Comparison of ENCODE assay signal across 22 cellular contexts in genomic region chr3:43627360-43627759, GRCh38. TPM values are rescaled to one million over a fixed set of nuclear protein-coding genes. Genes with fewer than 3 reads are reported as not detected.
A peak's percentile ranks its signal among the peaks of the same experiment; 100 is the strongest.
DNase-seq lines count a peak whose midpoint lies in the region; ATAC-seq, FAIRE-seq and TF ChIP-seq lines count a peak whose summit lies in the region.
"Had no signal": no experiment of that assay in that cellular context is flagged by ENCODE, and none has a peak within 500 bp of the region (broad histone marks: within the 10 kb centered on the region; RNA-seq: fewer than 3 reads in every experiment).

No MANE protein-coding gene starts in this region.

- no peak overlapping the region for H3K56ac ChIP-seq in IMR-90 (ENCODE audit: extremely low read depth, insufficient read depth, low read length)

- in situ Hi-C loops in IMR-90 (cut with MboI; ENCODE audit: low sequenced_read_pairs) = no loop called here
- in situ Hi-C loops in GM12878 (cut with MboI) = no loop called here
- in situ Hi-C loops in GM23248 (cut with MboI) = no loop called here

- H3K4ac ChIP-seq in IMR-90 (ENCODE audit: low read depth, low read length) = peak overlapping the region; percentile 33; the same call in 1 of the 2 replicates

- no peak overlapping the region for H3K4me3 Mint-ChIP-seq in activated CD8-positive, alpha-beta memory T cell treated with anti-CD3 and anti-CD28 coated beads, Interleukin-2, amount 10 ng/mL, durations not matched to agents 7 days and 5 days
- no peak overlapping the region for H3K4me3 Mint-ChIP-seq in CD8-positive, alpha-beta T cell
- H3K4me3 Mint-ChIP-seq: dendritic cell treated with granulocyte-macrophage colony-stimulating factor and Interleukin-4, amounts not matched to agents 40 ng/mL and 50 ng/mL, for 4 days; memory B cell; stimulated activated memory B cell treated with anti-CD40 and anti-IgM and Interleukin-4, amounts not matched to agents 10 μg/mL and 1 μg/mL and 100 μg/mL, for 72 hours had no signal

- H3K36me3 Mint-ChIP-seq in activated CD8-positive, alpha-beta memory T cell treated with anti-CD3 and anti-CD28 coated beads, Interleukin-2, amount 10 ng/mL, durations not matched to agents 7 days and 5 days = peaks cover 6% of the 10 kb centered on the region
- no peaks in the 10 kb centered on the region for H3K36me3 Mint-ChIP-seq in CD8-positive, alpha-beta T cell
- H3K36me3 Mint-ChIP-seq: stimulated activated memory B cell treated with anti-CD40 and anti-IgM and Interleukin-4, amounts not matched to agents 10 μg/mL and 1 μg/mL and 100 μg/mL, for 72 hours had no signal

- H4K91ac ChIP-seq in IMR-90 (ENCODE audit: insufficient read depth, low read depth, low read length) = no peak overlapping the region

- dilution Hi-C loops in IMR-90 (cut with HindIII; ENCODE audit: low sequenced_read_pairs, unreplicated experiment) = no loop called here

- no peak for TF ChIP-seq POLR2A in IMR-90 (IDR thresholded peaks at IDR 0.05; ENCODE audit: low read depth, low read length)
- no peak for TF ChIP-seq POLR2A in GM12878 (IDR thresholded peaks at IDR 0.05; ENCODE audit: low read depth, low read length)

- CTCF ChIA-PET in activated CD8-positive, alpha-beta memory T cell treated with anti-CD3 and anti-CD28 coated beads, Interleukin-2, amount 10 ng/mL, durations not matched to agents 7 days and 5 days (lab: Charles Lee) = no interaction called here
- CTCF ChIA-PET in IMR-90 (lab: Yijun Ruan, JAX) (no interaction called here), GM12878 (lab: Yijun Ruan, JAX) (no interaction called here)
- CTCF ChIA-PET in CD8-positive, alpha-beta T cell (lab: Charles Lee) = no interaction called here

- H2BK15ac ChIP-seq in IMR-90 (ENCODE audit: low read depth, low read length) = no peak overlapping the region; the same call in 2 of the 3 replicates

- no peak overlapping the region; a peak in 1 of 4 replicates for H4K8ac ChIP-seq in IMR-90 (ENCODE audit: low read depth in 2 of 2, low read length in 2 of 2)

- H3K4me3 ChIP-seq in IMR-90 (ENCODE audit: insufficient read depth, low read depth, low read length) = no peak overlapping the region
- no peak overlapping the region for H3K4me3 ChIP-seq in GM12878
- H3K4me3 ChIP-seq in CD8-positive, alpha-beta T cell (ENCODE audit: low read depth, low read length) = no peak overlapping the region
- H3K4me3 ChIP-seq in GM23248 = no peak overlapping the region
- H3K4me3 ChIP-seq: A549, right atrium auricular region, SK-N-MC had no signal

- no peak overlapping the region for H3K9ac ChIP-seq in IMR-90 (ENCODE audit: low read depth, low read length)
- no peak overlapping the region for H3K9ac ChIP-seq in GM12878 (ENCODE audit: control insufficient read depth, insufficient read depth, low read length)
- H3K9ac ChIP-seq in GM23248 = no peak overlapping the region

- SMC1A ChIA-PET in GM12878 (lab: Charles Lee; ENCODE audit: uncharacterized antibody, unreplicated experiment) = no interaction called here

- H3K9me3 ChIP-seq in IMR-90 (ENCODE audit: control insufficient read depth, insufficient read depth, low read length) (no peaks in the 10 kb centered on the region), GM12878 (replicated peaks; ENCODE audit: control insufficient read depth, insufficient read depth, low read length) (no peaks in the 10 kb centered on the region; the same call in 2 of the 3 replicates), GM23248 (ENCODE audit: low read depth) (no peaks in the 10 kb centered on the region)
- H3K9me3 ChIP-seq in CD8-positive, alpha-beta T cell (ENCODE audit: low read length) = no peaks in the 10 kb centered on the region
- H3K9me3 ChIP-seq: A549, BE2C, right atrium auricular region had no signal

- H3K27ac Mint-ChIP-seq in activated CD8-positive, alpha-beta memory T cell treated with anti-CD3 and anti-CD28 coated beads, Interleukin-2, amount 10 ng/mL, durations not matched to agents 7 days and 5 days = peak overlapping the region; percentile 41
- no peak overlapping the region for H3K27ac Mint-ChIP-seq in CD8-positive, alpha-beta T cell
- H3K27ac Mint-ChIP-seq: dendritic cell treated with granulocyte-macrophage colony-stimulating factor and Interleukin-4, amounts not matched to agents 40 ng/mL and 50 ng/mL, for 4 days; memory B cell; stimulated activated memory B cell treated with anti-CD40 and anti-IgM and Interleukin-4, amounts not matched to agents 10 μg/mL and 1 μg/mL and 100 μg/mL, for 72 hours had no signal

- no peak for FAIRE-seq in GM12878 (lab: Jason Lieb, UNC)
- FAIRE-seq: A549, bronchial epithelial cell had no signal

- POLR2A ChIA-PET in IMR-90 (lab: Charles Lee; ENCODE audit: unreplicated experiment) = no interaction called here
- POLR2A ChIA-PET in GM12878 (lab: Charles Lee) = no interaction called here
- POLR2A ChIA-PET in CD8-positive, alpha-beta T cell (lab: Charles Lee) = no interaction called here

- H2AFZ ChIP-seq in IMR-90 (replicated peaks; ENCODE audit: low read length, poor library complexity) (no peak overlapping the region), GM12878 (ENCODE audit: control insufficient read depth, low read depth, low read length) (no peak overlapping the region), GM23248 (no peak overlapping the region)

- H3K4me1 ChIP-seq in IMR-90 (ENCODE audit: control insufficient read depth, insufficient read depth, low read length) (peaks cover 7% of the 10 kb centered on the region), GM12878 (ENCODE audit: control insufficient read depth, insufficient read depth, low read length) (no peaks in the 10 kb centered on the region), GM23248 (ENCODE audit: insufficient read depth) (peaks cover 22% of the 10 kb centered on the region)
- peaks cover 5% of the 10 kb centered on the region for H3K4me1 ChIP-seq in CD8-positive, alpha-beta T cell (ENCODE audit: insufficient read depth, low read length)
- H3K4me1 ChIP-seq: BE2C had no signal

- TF ChIP-seq RAD21 in IMR-90 (IDR thresholded peaks at IDR 0.05; ENCODE audit: low read length) (no peak), GM12878 (IDR thresholded peaks at IDR 0.05; ENCODE audit: insufficient read depth, low read depth, low read length) (no peak)

- peak overlapping the region; percentile 45 for H2BK120ac ChIP-seq in IMR-90 (ENCODE audit: low read depth, low read length)

- ATAC-seq in activated CD8-positive, alpha-beta memory T cell treated with anti-CD3 and anti-CD28 coated beads, Interleukin-2, amount 10 ng/mL, durations not matched to agents 7 days and 5 days = peak; percentile 59
- ATAC-seq in GM18909 (IDR thresholded peaks at IDR 0.05; ENCODE audit: poor library complexity, unreplicated experiment) = peak; percentile 50
- no peak for ATAC-seq in IMR-90 (ENCODE audit: low read depth)
- peak; percentile 70 for ATAC-seq in GM12878
- ATAC-seq in CD8-positive, alpha-beta T cell = no peak
- ATAC-seq: A549; stimulated activated memory B cell treated with anti-CD40 and anti-IgM and Interleukin-4, amounts not matched to agents 10 μg/mL and 1 μg/mL and 100 μg/mL, for 72 hours had no signal

- peaks cover 8% of the 10 kb centered on the region for H3K27me3 Mint-ChIP-seq in activated CD8-positive, alpha-beta memory T cell treated with anti-CD3 and anti-CD28 coated beads, Interleukin-2, amount 10 ng/mL, durations not matched to agents 7 days and 5 days
- H3K27me3 Mint-ChIP-seq in CD8-positive, alpha-beta T cell (ENCODE audit: low read depth) = peaks cover 12% of the 10 kb centered on the region

- H3K79me1 ChIP-seq in IMR-90 (ENCODE audit: low read depth in 1 of 2, low read length in 2 of 2) = no peaks in the 10 kb centered on the region

- DNase-seq in activated CD8-positive, alpha-beta memory T cell treated with anti-CD3 and anti-CD28 coated beads, Interleukin-2, amount 10 ng/mL, durations not matched to agents 7 days and 5 days = peak; percentile 46
- no peak for DNase-seq in activated CD8-positive, alpha-beta memory T cell treated with anti-CD3 and anti-CD28 coated beads for 24 hours
- DNase-seq in IMR-90 = no peak
- no peak for DNase-seq in GM12878 (ENCODE audit: low read depth, low spot score)
- no peak for DNase-seq in CD8-positive, alpha-beta T cell
- DNase-seq in T-helper 9 cell = no peak
- no peak for DNase-seq in GM23248
- DNase-seq: BE2C, Calu3, glutamatergic neuron, NCI-H1417 treated with DMSO at 0.1 percent for 48 hours, NCI-H524, RPMI8226 had no signal

- H3K27ac ChIP-seq in IMR-90 (ENCODE audit: insufficient read depth, low read length) = no peak overlapping the region
- H3K27ac ChIP-seq in GM12878 (ENCODE audit: control insufficient read depth, insufficient read depth) = no peak overlapping the region
- H3K27ac ChIP-seq in CD8-positive, alpha-beta T cell (ENCODE audit: low read depth, low read length) = no peak overlapping the region
- H3K27ac ChIP-seq in GM23248 = no peak overlapping the region
- H3K27ac ChIP-seq: HL-60, right atrium auricular region, SK-N-MC had no signal

- no peaks in the 10 kb centered on the region for H3K9me1 ChIP-seq in IMR-90 (ENCODE audit: insufficient read depth, low read length)

- no peak overlapping the region for H3K14ac ChIP-seq in IMR-90 (replicated peaks; ENCODE audit: low read depth, low read length)

- H4K20me1 ChIP-seq in IMR-90 (ENCODE audit: insufficient read depth, low read length) = no peaks in the 10 kb centered on the region
- no peaks in the 10 kb centered on the region for H4K20me1 ChIP-seq in GM12878 (ENCODE audit: control insufficient read depth, insufficient read depth)
- H4K20me1 ChIP-seq in GM23248 (ENCODE audit: insufficient read depth) = no peaks in the 10 kb centered on the region

- no peak overlapping the region for H3K18ac ChIP-seq in IMR-90 (ENCODE audit: low read depth, low read length)

- peaks cover 15% of the 10 kb centered on the region for H3F3A ChIP-seq in GM23248 (ENCODE audit: insufficient read depth)

- H3K79me2 ChIP-seq in GM12878 (ENCODE audit: control insufficient read depth, insufficient read depth, low read length) = no peaks in the 10 kb centered on the region
- H3K79me2 ChIP-seq in GM23248 (ENCODE audit: insufficient read depth) = no peaks in the 10 kb centered on the region

- H3K23ac ChIP-seq in IMR-90 (ENCODE audit: low read depth, low read length) = no peak overlapping the region

- peaks cover 2% of the 10 kb centered on the region for H3K9me3 Mint-ChIP-seq in activated CD8-positive, alpha-beta memory T cell treated with anti-CD3 and anti-CD28 coated beads, Interleukin-2, amount 10 ng/mL, durations not matched to agents 7 days and 5 days (ENCODE audit: low read depth)
- H3K9me3 Mint-ChIP-seq in CD8-positive, alpha-beta T cell = no peaks in the 10 kb centered on the region

- intact Hi-C loops in IMR-90 (cut with micrococcal nuclease) (loop anchor here (10.0 kb wide), 3 partner anchors 127 to 403 kb away; no protein-coding TSS in a partner anchor), GM12878 (cut with micrococcal nuclease; ENCODE audit: unreplicated experiment) (no loop called here)
- intact Hi-C loops in CD8-positive, alpha-beta T cell (cut with DNase I, micrococcal nuclease) = loop anchor here (10.0 kb wide), 4 partner anchors 253 to 1123 kb away; partner anchors contain the start of genes ACKR2 (in 1 of the 2), HIGD1A (in 1 of the 2) and VIPR1 (in 1 of the 2)

- no peak overlapping the region for H4K5ac ChIP-seq in IMR-90 (ENCODE audit: low read depth, low read length)

- H3K36me3 ChIP-seq in IMR-90 (ENCODE audit: control insufficient read depth, insufficient read depth, low read length) (no peaks in the 10 kb centered on the region), GM12878 (ENCODE audit: control insufficient read depth in 2 of 2, insufficient read depth in 2 of 2, low read length in 1 of 2) (no peaks in the 10 kb centered on the region), GM23248 (ENCODE audit: low read depth) (no peaks in the 10 kb centered on the region)
- H3K36me3 ChIP-seq in CD8-positive, alpha-beta T cell (ENCODE audit: insufficient read depth, low read length) = no peaks in the 10 kb centered on the region
- H3K36me3 ChIP-seq: BE2C, right atrium auricular region had no signal

- H3K4me1 Mint-ChIP-seq in activated CD8-positive, alpha-beta memory T cell treated with anti-CD3 and anti-CD28 coated beads, Interleukin-2, amount 10 ng/mL, durations not matched to agents 7 days and 5 days = peaks cover 20% of the 10 kb centered on the region
- peaks cover 5% of the 10 kb centered on the region for H3K4me1 Mint-ChIP-seq in CD8-positive, alpha-beta T cell (ENCODE audit: low read depth)

- H3K4me2 ChIP-seq in IMR-90 (ENCODE audit: low read depth, low read length) (no peak overlapping the region), GM12878 (ENCODE audit: control insufficient read depth, insufficient read depth) (no peak overlapping the region), GM23248 (ENCODE audit: unreplicated experiment) (no peak overlapping the region)
- H3K4me2 ChIP-seq: A549 had no signal

- no peak for TF ChIP-seq CTCF in IMR-90 (conservative IDR thresholded peaks at IDR 0.05; ENCODE audit: low read depth, low read length)
- TF ChIP-seq CTCF in GM12878 (IDR thresholded peaks at IDR 0.05 in 2 of 3, conservative IDR thresholded peaks at IDR 0.05 in 1 of 3; ENCODE audit: control insufficient read depth in 2 of 3, extremely low read depth in 1 of 3, insufficient read depth in 1 of 3, low read depth in 3 of 3, low read length in 3 of 3) = no peak
- TF ChIP-seq CTCF in CD8-positive, alpha-beta T cell (IDR thresholded peaks at IDR 0.05) = no peak

- no peak for TF ChIP-seq EP300 in GM12878 (IDR thresholded peaks at IDR 0.05; ENCODE audit: borderline replicate concordance in 1 of 2, control insufficient read depth in 1 of 2, low read depth in 2 of 2, low read length in 2 of 2)

- no peak overlapping the region for H2BK5ac ChIP-seq in IMR-90 (ENCODE audit: low read depth, low read length, poor library complexity, severe bottlenecking)

- no peak overlapping the region for H2AK9ac ChIP-seq in IMR-90 (replicated peaks; ENCODE audit: low read depth, low read length, poor library complexity)

- peak overlapping the region; percentile 25; the same call in 1 of the 2 replicates for H2BK20ac ChIP-seq in IMR-90 (ENCODE audit: low read depth, low read length)

- no peaks in the 10 kb centered on the region for H3K9me2 ChIP-seq in GM23248 (ENCODE audit: insufficient read depth)

- RAD21 ChIA-PET in GM12878 (lab: Charles Lee; ENCODE audit: unreplicated experiment) = no interaction called here

- no TSS peak for BruUV-seq in IMR-90 (replicated peaks; lab: Mats Ljungman, UMichigan)
- no TSS peak for BruUV-seq in GM12878 (replicated peaks; lab: Mats Ljungman, UMichigan)

- no peak overlapping the region for H2AK5ac ChIP-seq in IMR-90 (ENCODE audit: low read depth, low read length)

- no peaks in the 10 kb centered on the region for H3K27me3 ChIP-seq in IMR-90 (ENCODE audit: control insufficient read depth, insufficient read depth, low read length)
- no peaks in the 10 kb centered on the region for H3K27me3 ChIP-seq in GM12878 (replicated peaks in 1 of 2; ENCODE audit: control insufficient read depth in 2 of 2, insufficient read depth in 2 of 2, low read length in 1 of 2)
- no peaks in the 10 kb centered on the region for H3K27me3 ChIP-seq in CD8-positive, alpha-beta T cell (ENCODE audit: insufficient read depth, low read length)
- H3K27me3 ChIP-seq in GM23248 (replicated peaks; ENCODE audit: insufficient read depth) = no peaks in the 10 kb centered on the region
- H3K27me3 ChIP-seq: BE2C, right atrium auricular region had no signal

- WGBS in IMR-90 (ENCODE audit: extremely low coverage in 2 of 2, insufficient read length in 1 of 2), 2 experiments = no CpG with 5 or more reads among the region's 2 CpGs
- 53% methylated on average over 2 of the region's 2 CpGs for WGBS in GM12878 (ENCODE audit: insufficient coverage, insufficient replicate concordance, low lambda C conversion rate, missing lambda C conversion rate)
- WGBS in GM23248 (ENCODE audit: low coverage in 1 of 2, low lambda C conversion rate in 2 of 2, missing lambda C conversion rate in 2 of 2), 2 experiments = 67 to 69% methylated on average over 2 of the region's 2 CpGs

RNA-seq across cellular contexts. Expression of gene ANO10, which starts 5.5 kb away (rescaled TPM):
- total RNA-seq in activated CD8-positive, alpha-beta memory T cell treated with anti-CD3 and anti-CD28 coated beads, Interleukin-2, amount 10 ng/mL, durations not matched to agents 7 days and 5 days = 10 to 100 TPM; 10.7 to 13.1 TPM
- total RNA-seq in IMR-90 (2012; rRNA removed) (41.6 and 42.5 TPM in 2 replicates), GM12878 (2014; rRNA removed) (1.1 and 2.8 TPM in 2 replicates), GM12878 (2014; rRNA removed; fragmentation: Illumina TruSeq; extraction: Trizol) (1.3 and 1.5 TPM in 2 replicates), GM12878 (2021) (1.6 and 2.8 TPM in 2 replicates)
- polyA plus RNA-seq in IMR-90 (2012; rRNA removed) (26.0 and 28.5 TPM in 2 replicates), GM12878 (2011; rRNA removed) (21.9 and 37.1 TPM in 2 replicates), GM12878 (2014; fragmentation: Illumina TruSeq; extraction: Trizol) (2.0 and 4.5 TPM in 2 replicates), GM12878 (2014; fragmentation: Nextera tagmentation; extraction: Ambion mirVana) (under 1 TPM; 0.29 to 0.37 TPM), GM12878 (2014; rRNA removed) (0.90 and 1.0 TPM in 2 replicates), GM12878 (2016; fragmentation: Nextera tagmentation; extraction: Ambion mirVana) (1 to 10 TPM; 2.0 to 2.9 TPM), GM23248 (2016; fragmentation: Nextera tagmentation; extraction: Ambion mirVana) (73.2 and 74.4 TPM in 2 replicates)
- polyA plus RNA-seq in IMR-90 (2012; cell fraction: cytosol; rRNA removed) = 18.0 and 20.1 TPM in 2 replicates
- polyA plus RNA-seq in IMR-90 (2012; cell fraction: nucleus; rRNA removed; ENCODE audit: low replicate concordance) = 13.2 and 17.8 TPM in 2 replicates
- 9.8 and 12.7 TPM in 2 replicates for total RNA-seq in GM12878 (2013; cell fraction: nucleolus; rRNA removed)
- 0.77 TPM for polyA plus RNA-seq in GM12878 (2011; ENCODE audit: low read depth)
- polyA plus RNA-seq in GM12878 (2011; cell fraction: cytosol; rRNA removed) = 15.0 and 15.2 TPM in 2 replicates
- 13.8 and 17.2 TPM in 2 replicates for polyA plus RNA-seq in GM12878 (2011; cell fraction: nucleus; rRNA removed)
- 0.72 and 1.3 TPM in 2 replicates for polyA plus RNA-seq in GM12878 (2012)
- polyA minus RNA-seq in GM12878 (2011; rRNA and poly(A)+ RNA removed) = 41.0 and 42.5 TPM in 2 replicates
- polyA minus RNA-seq in GM12878 (2011; cell fraction: cytosol; rRNA and poly(A)+ RNA removed) = 8.3 and 10.8 TPM in 2 replicates
- 28.5 and 43.5 TPM in 2 replicates for polyA minus RNA-seq in GM12878 (2011; cell fraction: nucleus; rRNA and poly(A)+ RNA removed)
- 1 to 10 TPM; 6.1 to 7.0 TPM for total RNA-seq in CD8-positive, alpha-beta T cell
- total RNA-seq in GM23248 (2014; rRNA removed; shearing (Covaris generic)) = 45.0 and 51.1 TPM in 2 replicates

Comparison
In these comparisons a context has a peak if more than half of its experiments do, and no peak if none do; other contexts are left out.
1. ATAC-seq: peak in activated CD8-positive, alpha-beta memory T cell treated with anti-CD3 and anti-CD28 coated beads, Interleukin-2, amount 10 ng/mL, durations not matched to agents 7 days and 5 days (single experiment), GM18909 (single experiment) and GM12878 (single experiment); none in IMR-90 (single experiment) and CD8-positive, alpha-beta T cell (single experiment).